10 cellular contexts compared by ENCODE assay signal in the genomic region with DNA sequence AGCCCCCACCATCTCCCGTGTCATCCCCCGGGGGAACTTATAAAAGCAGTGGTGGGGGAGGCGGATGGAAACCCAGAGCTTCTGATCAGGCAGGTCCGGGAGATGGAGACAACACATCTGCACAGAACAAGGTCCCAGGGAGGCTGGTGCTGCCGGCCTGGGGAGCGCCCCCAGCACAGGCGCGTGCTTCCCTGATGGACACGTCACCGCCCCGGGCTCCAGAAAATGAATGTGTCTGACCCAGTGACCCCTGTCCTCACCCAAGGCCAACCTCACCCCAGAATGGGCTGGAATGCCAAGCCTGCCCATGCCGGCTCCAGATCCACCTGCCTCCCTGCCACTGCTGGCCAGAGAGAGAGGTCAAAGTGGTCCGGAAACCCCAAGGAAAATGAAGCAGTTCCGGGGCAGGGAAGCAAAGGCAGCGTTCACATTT. TPM values are rescaled to one million over a fixed set of nuclear protein-coding genes. Genes with fewer than 3 reads are reported as not detected.
DNase-seq lines count a peak whose midpoint lies in the region; ATAC-seq, FAIRE-seq and TF ChIP-seq lines count a peak whose summit lies in the region.
"Had no signal": no experiment of that assay in that cellular context is flagged by ENCODE, and none has a peak within 500 bp of the region (broad histone marks: within the 10 kb centered on the region; RNA-seq: fewer than 3 reads in every experiment).

No MANE protein-coding gene starts in this region.

- peak overlapping the region; percentile 26 for H2BK15ac ChIP-seq in mesenchymal stem cell (ENCODE audit: low read depth, poor library complexity, severe bottlenecking)

- H3K4me1 Mint-ChIP-seq in activated T-cell treated with anti-CD3 and anti-CD28 coated beads, Interleukin-2, amount 50 U/mL, for 4 hours (ENCODE audit: low read depth), result peaks cover 75% of the 10 kb centered on the region

- H3K27me3 ChIP-seq in mesenchymal stem cell (ENCODE audit: control insufficient read depth in 1 of 2, insufficient read depth in 1 of 2, low read length in 2 of 2) (no peaks in the 10 kb centered on the region), thoracic aorta (replicated peaks; ENCODE audit: insufficient read depth) (no peaks in the 10 kb centered on the region), MG63 (no peaks in the 10 kb centered on the region)
- H3K27me3 ChIP-seq: vagina had no signal

- no peaks in the 10 kb centered on the region for H3K27me3 Mint-ChIP-seq in activated T-cell treated with anti-CD3 and anti-CD28 coated beads, Interleukin-2, amount 50 U/mL, for 4 hours (ENCODE audit: low read depth)

- no peaks in the 10 kb centered on the region for H3K9me3 Mint-ChIP-seq in activated T-cell treated with anti-CD3 and anti-CD28 coated beads, Interleukin-2, amount 50 U/mL, for 4 hours
- no peaks in the 10 kb centered on the region for H3K9me3 Mint-ChIP-seq in activated naive CD4-positive, alpha-beta T cell treated with anti-CD3 and anti-CD28 coated beads, Interleukin-2, amount 50 U/mL, for 72 hours

- no peak for DNase-seq in activated T-cell treated with anti-CD3 and anti-CD28 coated beads, Interleukin-2, amount 50 U/mL, for 4 hours
- DNase-seq in activated T-cell treated with anti-CD3 and anti-CD28 coated beads, Interleukin-2, amount 50 U/mL, for 1 hour, result no peak
- no peak for DNase-seq in activated naive CD4-positive, alpha-beta T cell treated with anti-CD3 and anti-CD28 coated beads, Interleukin-2, amount 50 U/mL, for 72 hours (ENCODE audit: low spot score in 2 of 2)
- DNase-seq in mesenchymal stem cell, result no peak
- DNase-seq in thoracic aorta (ENCODE audit: low spot score), result no peak
- no peak for DNase-seq in MG63
- no peak for DNase-seq in GM12891 (ENCODE audit: insufficient read length, low spot score)
- DNase-seq in NOMO-1 treated with DMSO at 0.1 percent for 48 hours (lab: John Stamatoyannopoulos, UW; ENCODE audit: unreplicated experiment), result no peak
- DNase-seq: NCI-H748 treated with DMSO at 0.1 percent for 48 hours had no signal

- H3K27ac ChIP-seq in mesenchymal stem cell (ENCODE audit: low read length, poor library complexity, severe bottlenecking) (peak overlapping the region; percentile 34), thoracic aorta (peak overlapping the region in 1 of 2 donors; percentile 69)
- H3K27ac ChIP-seq: vagina had no signal

- FAIRE-seq in GM12891 (lab: Jason Lieb, UNC), result no peak

- H3K9ac ChIP-seq in mesenchymal stem cell (ENCODE audit: low read length), result no peak overlapping the region

- H2BK120ac ChIP-seq in mesenchymal stem cell (ENCODE audit: low read depth, low read length), result no peak overlapping the region

- H3K36me3 ChIP-seq in mesenchymal stem cell (ENCODE audit: control insufficient read depth in 1 of 2, insufficient read depth in 2 of 2, low read depth in 1 of 2, low read length in 2 of 2) (peaks cover 0 to 23% of the 10 kb centered on the region in 2 experiments), thoracic aorta (no peaks in the 10 kb centered on the region), MG63 (peaks cover 70% of the 10 kb centered on the region)
- H3K36me3 ChIP-seq: vagina had no signal

- H2BK12ac ChIP-seq in mesenchymal stem cell (ENCODE audit: low read length in 2 of 2), result peak overlapping the region; percentile 14 to 47

- no peak overlapping the region for H2BK5ac ChIP-seq in mesenchymal stem cell (ENCODE audit: low read depth, low read length, poor library complexity, severe bottlenecking)

- no peak overlapping the region for H2AFZ ChIP-seq in mesenchymal stem cell (ENCODE audit: low read depth, low read length)

- peaks cover 33% of the 10 kb centered on the region for H3K36me3 Mint-ChIP-seq in activated T-cell treated with anti-CD3 and anti-CD28 coated beads, Interleukin-2, amount 50 U/mL, for 4 hours (ENCODE audit: insufficient read depth)
- peaks cover 21 to 38% of the 10 kb centered on the region in 2 donors for H3K36me3 Mint-ChIP-seq in activated naive CD4-positive, alpha-beta T cell treated with anti-CD3 and anti-CD28 coated beads, Interleukin-2, amount 50 U/mL, for 72 hours

- H3K4me1 ChIP-seq in mesenchymal stem cell (ENCODE audit: control insufficient read depth, insufficient read depth, low read depth, low read length) (peaks cover 68% of the 10 kb centered on the region), thoracic aorta (ENCODE audit: control insufficient read depth in 1 of 2, low read depth in 2 of 2) (peaks cover 10 to 13% of the 10 kb centered on the region in 2 donors)

- no peak overlapping the region for H3K4me2 ChIP-seq in mesenchymal stem cell (ENCODE audit: low read length, poor library complexity, severe bottlenecking)

- H3K9me3 ChIP-seq in mesenchymal stem cell (ENCODE audit: control insufficient read depth, low read length) (no peaks in the 10 kb centered on the region), thoracic aorta (no peaks in the 10 kb centered on the region), MG63 (no peaks in the 10 kb centered on the region)
- H3K9me3 ChIP-seq: vagina had no signal

- no peak for TF ChIP-seq CTCF in thoracic aorta (IDR thresholded peaks at IDR 0.05)

- peak overlapping the region; percentile 77 for H3K4me3 Mint-ChIP-seq in activated T-cell treated with anti-CD3 and anti-CD28 coated beads, Interleukin-2, amount 50 U/mL, for 4 hours

- peak overlapping the region; percentile 68 to 69 for H3K18ac ChIP-seq in mesenchymal stem cell (ENCODE audit: low read depth in 1 of 2, low read length in 2 of 2)

- no peak for ATAC-seq in activated T-cell treated with anti-CD3 and anti-CD28 coated beads, Interleukin-2, amount 50 U/mL, for 4 hours
- ATAC-seq in activated naive CD4-positive, alpha-beta T cell treated with anti-CD3 and anti-CD28 coated beads, Interleukin-2, amount 50 U/mL, for 72 hours, result no peak
- no peak for ATAC-seq in thoracic aorta (ENCODE audit: insufficient number of reproducible peaks, low FRiP score, low read depth)

- H3K4me3 ChIP-seq in mesenchymal stem cell (ENCODE audit: insufficient read depth in 1 of 2, low read depth in 1 of 2, low read length in 2 of 2) (no peak overlapping the region), thoracic aorta (peak overlapping the region; percentile 35), MG63 (no peak overlapping the region)
- H3K4me3 ChIP-seq: vagina had no signal

- TF ChIP-seq POLR2A in GM12891 (IDR thresholded peaks at IDR 0.05; ENCODE audit: low read depth, low read length), result no peak

- H3K27ac Mint-ChIP-seq in activated naive CD4-positive, alpha-beta T cell treated with anti-CD3 and anti-CD28 coated beads, Interleukin-2, amount 50 U/mL, for 72 hours, result peak overlapping the region; percentile 94 to 97

- H3K23ac ChIP-seq in mesenchymal stem cell (ENCODE audit: low read length in 2 of 2), result peak overlapping the region in 1 of 2 experiments; percentile 36

- peak overlapping the region in 1 of 2 experiments; percentile 58 for H3K14ac ChIP-seq in mesenchymal stem cell (ENCODE audit: low read length in 2 of 2)

- no peak overlapping the region for H2AK5ac ChIP-seq in mesenchymal stem cell (ENCODE audit: low read length, severe bottlenecking)

- H4K91ac ChIP-seq in mesenchymal stem cell (ENCODE audit: low read length), result peak overlapping the region; percentile 84

- H4K8ac ChIP-seq in mesenchymal stem cell (ENCODE audit: low read length), result peak overlapping the region; percentile 13

- 81% methylated on average over 15 of the region's 15 CpGs for WGBS in mesenchymal stem cell

- peak overlapping the region in 1 of 2 experiments; percentile 57 for H3K4ac ChIP-seq in mesenchymal stem cell (ENCODE audit: low read depth in 1 of 2, low read length in 2 of 2)

- peaks cover 17% of the 10 kb centered on the region for H3K79me1 ChIP-seq in mesenchymal stem cell (replicated peaks; ENCODE audit: low read length, poor library complexity, severe bottlenecking)

TF ChIP-seq in GM12891, 5 proteins besides CTCF, POLR2A, EP300 and RAD21:
- no peak for TF ChIP-seq POLR2AphosphoS5 (IDR thresholded peaks at IDR 0.05; ENCODE audit: low read depth, low read length)
- TF ChIP-seq TAF1 (IDR thresholded peaks at IDR 0.05; ENCODE audit: low read depth, low read length), result no peak
- TF ChIP-seq POU2F2 (IDR thresholded peaks at IDR 0.05; ENCODE audit: low read depth, low read length), result no peak
- no peak for TF ChIP-seq SPI1 (IDR thresholded peaks at IDR 0.05; ENCODE audit: low read depth, low read length)
- no peak for TF ChIP-seq PAX5 (IDR thresholded peaks at IDR 0.05; ENCODE audit: insufficient read depth, low read length, severe bottlenecking)

RNA-seq across cellular contexts. Expression of a gene that starts 12.5 kb away (rescaled TPM):
- 100 to 1,000 TPM; 814 to 984 (median 886) TPM for total RNA-seq in activated T-cell treated with anti-CD3 and anti-CD28 coated beads, Interleukin-2, amount 50 U/mL, for 4 hours
- total RNA-seq in activated naive CD4-positive, alpha-beta T cell treated with anti-CD3 and anti-CD28 coated beads, Interleukin-2, amount 50 U/mL, for 72 hours, result 100 to 1,000 TPM; 112 to 197 TPM
- polyA plus RNA-seq in mesenchymal stem cell (2013, experiment 1 of 2), result 56.3 TPM
- 54.9 TPM for polyA plus RNA-seq in mesenchymal stem cell (2013, experiment 2 of 2)
- 10 to 100 TPM in 1 of 2 donors, 1 to 10 TPM in 1; 2.7 to 33.7 TPM for total RNA-seq in thoracic aorta
- total RNA-seq in MG63 (2014; rRNA removed; shearing (Covaris generic); ENCODE audit: low replicate concordance), result 75.3 and 110 TPM in 2 replicates
- 38.5 TPM for polyA plus RNA-seq in GM12891 (2012; ENCODE audit: low read depth, missing spikeins)
